22 cellular contexts compared by ENCODE assay signal in the genomic region with DNA sequence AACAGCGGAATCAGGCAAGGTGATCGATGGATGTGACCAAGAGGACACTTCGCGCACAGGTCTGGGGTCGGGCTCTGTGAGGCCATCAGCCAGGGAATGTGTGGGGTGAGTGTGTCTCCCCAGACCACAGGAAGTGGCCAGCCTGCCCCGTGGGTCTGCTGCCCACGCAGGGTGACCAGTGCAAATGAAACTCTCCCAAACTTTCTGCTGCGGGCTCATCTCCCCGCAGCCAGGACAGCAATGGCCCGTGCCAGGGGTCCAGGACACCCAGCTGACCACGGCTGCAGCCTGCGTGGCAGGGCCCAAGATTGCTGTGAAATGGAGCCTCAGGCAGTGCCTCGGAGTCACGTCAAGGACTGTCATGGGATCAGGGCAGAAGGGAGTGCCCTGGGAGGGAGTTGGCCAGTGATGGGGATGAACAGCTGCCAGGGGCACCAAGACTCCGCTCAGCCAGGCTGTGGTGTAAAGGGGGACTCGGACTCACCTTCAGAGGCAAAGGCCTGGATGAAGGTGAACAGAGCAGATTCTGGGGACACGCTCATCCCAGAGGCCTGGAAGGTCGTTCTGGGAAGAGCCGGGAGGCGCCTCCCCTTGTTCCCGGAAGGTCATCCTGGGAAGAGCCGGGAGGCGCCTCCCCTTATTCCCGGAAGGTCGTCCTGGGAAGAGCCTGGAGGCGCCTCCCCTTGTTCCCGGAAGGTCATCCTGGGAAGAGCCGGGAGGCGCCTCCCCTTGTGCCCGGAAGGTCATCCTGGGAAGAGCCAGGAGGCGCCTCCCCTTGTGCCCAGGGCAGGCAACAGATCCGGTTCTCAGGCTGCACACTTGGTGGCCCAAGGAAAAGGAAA.
DNase-seq lines count a peak whose midpoint lies in the region; ATAC-seq and TF ChIP-seq lines count a peak whose summit lies in the region.
"Had no signal": no experiment of that assay in that cellular context is flagged by ENCODE, and none has a peak within 500 bp of the region (broad histone marks: within the 10 kb centered on the region; RNA-seq: fewer than 3 reads in every experiment).

No MANE protein-coding gene starts in this region.

- H3K4me2 ChIP-seq in SK-N-SH, result no peak overlapping the region

- H3K27me3 ChIP-seq in SK-N-SH (ENCODE audit: insufficient read depth), result no peaks in the 10 kb centered on the region; the same call in 1 of the 2 replicates
- H3K27me3 ChIP-seq in RWPE2 (ENCODE audit: insufficient read depth, poor library complexity, severe bottlenecking), result no peaks in the 10 kb centered on the region
- H3K27me3 ChIP-seq in lung (ENCODE audit: control insufficient read depth, insufficient read depth), result no peaks in the 10 kb centered on the region
- H3K27me3 ChIP-seq in stomach, result no peaks in the 10 kb centered on the region
- H3K27me3 ChIP-seq: esophagus squamous epithelium had no signal

- H3K27me3 Mint-ChIP-seq in glutamatergic neuron (ENCODE audit: unreplicated experiment), result peaks cover 5% of the 10 kb centered on the region
- H3K27me3 Mint-ChIP-seq: activated CD8-positive, alpha-beta memory T cell treated with anti-CD3 and anti-CD28 coated beads, Interleukin-2, amount 10 ng/mL, durations not matched to agents 7 days and 5 days; central memory CD8-positive, alpha-beta T cell had no signal

- 24% methylated on average over 6 of the region's 32 CpGs for WGBS in SK-N-SH (ENCODE audit: low lambda C conversion rate)
- WGBS in lung, 2 donors, result 69 to 76% methylated on average over 32 of the region's 32 CpGs
- WGBS in stomach, 5 donors, result 73 to 82% (median 74%) methylated on average over 24 to 32 of the region's 32 CpGs

- CTCF ChIA-PET in SK-N-SH (lab: Yijun Ruan, JAX), result no interaction called here

- no peak overlapping the region for H3K9ac ChIP-seq in SK-N-SH
- H3K9ac ChIP-seq: GM23248 had no signal

- DNase-seq in SK-N-SH, result peak; percentile 9
- peak; percentile 38 for DNase-seq in RWPE2 (ENCODE audit: low spot score)
- no peak for DNase-seq in lung (ENCODE audit: low spot score)
- DNase-seq in stomach, result peak; percentile 8
- no peak for DNase-seq in substantia nigra (lab: John Stamatoyannopoulos, UW)
- DNase-seq in NCI-H446 treated with DMSO at 0.1 percent for 48 hours (lab: John Stamatoyannopoulos, UW), result no peak
- DNase-seq in glutamatergic neuron, result no peak
- DNase-seq: activated CD4-positive, alpha-beta T cell treated with anti-CD3 and anti-CD28 coated beads for 4 hours; activated CD8-positive, alpha-beta memory T cell treated with anti-CD3 and anti-CD28 coated beads, Interleukin-2, amount 10 ng/mL, durations not matched to agents 7 days and 5 days; activated gamma-delta T cell; Caco-2; esophagus squamous epithelium; GM23248; NCI-H1048; NCI-H2029; NCI-H510A; NK-92 treated with Interleukin-12 subunit alpha and Interleukin-12 subunit beta, amount 100 ng/mL, for 24 hours; SW 1271 had no signal

- H3K4me3 ChIP-seq in SK-N-SH (ENCODE audit: low read depth in 2 of 2, low read length in 1 of 2) (no peak overlapping the region), RWPE2 (ENCODE audit: severe bottlenecking) (no peak overlapping the region), lung (no peak overlapping the region), stomach (no peak overlapping the region)
- H3K4me3 ChIP-seq: GM23248, thoracic aorta had no signal

- no peaks in the 10 kb centered on the region for H3K9me3 ChIP-seq in SK-N-SH
- H3K9me3 ChIP-seq in RWPE2 (ENCODE audit: severe bottlenecking), result no peaks in the 10 kb centered on the region
- H3K9me3 ChIP-seq in lung (ENCODE audit: control insufficient read depth in 2 of 2, insufficient read depth in 1 of 2, low read length in 1 of 2), result peaks cover 0 to 2% of the 10 kb centered on the region in 2 donors
- peaks cover 6 to 13% (median 8%) of the 10 kb centered on the region in 4 donors for H3K9me3 ChIP-seq in stomach
- H3K9me3 ChIP-seq: Caco-2 had no signal

- no peak overlapping the region for H3K27ac ChIP-seq in SK-N-SH (ENCODE audit: low read depth in 2 of 2, low read length in 1 of 2)
- H3K27ac ChIP-seq in RWPE2 (ENCODE audit: poor library complexity, severe bottlenecking), result no peak overlapping the region
- peak overlapping the region; percentile 24 to 61 for H3K27ac ChIP-seq in lung (ENCODE audit: low read depth in 1 of 2, low read length in 1 of 2)
- peak overlapping the region in 2 of 5 donors; percentile 12 to 35 for H3K27ac ChIP-seq in stomach
- H3K27ac ChIP-seq in substantia nigra (ENCODE audit: low read depth, low read length, poor library complexity, severe bottlenecking), result no peak overlapping the region
- H3K27ac ChIP-seq: 22Rv1, GM23248, thoracic aorta had no signal

- H2AFZ ChIP-seq in SK-N-SH (ENCODE audit: low read depth), result no peak overlapping the region
- H2AFZ ChIP-seq: GM23248 had no signal

- no peak for TF ChIP-seq POLR2A in stomach (IDR thresholded peaks at IDR 0.05)

- H3K4me1 ChIP-seq in SK-N-SH (ENCODE audit: control insufficient read depth in 1 of 2, insufficient read depth in 2 of 2, low read depth in 1 of 2, low read length in 1 of 2), result no peaks in the 10 kb centered on the region
- H3K4me1 ChIP-seq in RWPE2 (ENCODE audit: insufficient read depth, poor library complexity, severe bottlenecking), result no peaks in the 10 kb centered on the region
- peaks cover 0 to 2% of the 10 kb centered on the region in 2 donors for H3K4me1 ChIP-seq in lung (ENCODE audit: control insufficient read depth in 2 of 2, insufficient read depth in 2 of 2, low read length in 2 of 2)
- H3K4me1 ChIP-seq in stomach, result no peaks in the 10 kb centered on the region
- H3K4me1 ChIP-seq: Caco-2, esophagus squamous epithelium had no signal

- H3K9me3 Mint-ChIP-seq in glutamatergic neuron (ENCODE audit: unreplicated experiment), result peaks cover 33% of the 10 kb centered on the region
- H3K9me3 Mint-ChIP-seq: central memory CD8-positive, alpha-beta T cell had no signal

- peaks cover 5% of the 10 kb centered on the region for H3K36me3 Mint-ChIP-seq in glutamatergic neuron (ENCODE audit: unreplicated experiment)

- H3K79me2 ChIP-seq in SK-N-SH (ENCODE audit: insufficient read depth), result no peaks in the 10 kb centered on the region

- intact Hi-C loops in stomach (cut with DNase I; ENCODE audit: low total_unique reads), result no loop called here

- H3F3A ChIP-seq in SK-N-SH (replicated peaks; ENCODE audit: insufficient read depth), result no peaks in the 10 kb centered on the region

- no peak for TF ChIP-seq RAD21 in SK-N-SH (IDR thresholded peaks at IDR 0.05; ENCODE audit: low read length)

- H3K36me3 ChIP-seq in SK-N-SH (replicated peaks in 1 of 2; ENCODE audit: control insufficient read depth in 1 of 2, insufficient read depth in 2 of 2, low read length in 1 of 2), result no peaks in the 10 kb centered on the region
- H3K36me3 ChIP-seq in RWPE2 (ENCODE audit: low read depth), result no peaks in the 10 kb centered on the region
- no peaks in the 10 kb centered on the region for H3K36me3 ChIP-seq in lung (ENCODE audit: control insufficient read depth in 2 of 2, insufficient read depth in 2 of 2, low read length in 2 of 2)
- no peaks in the 10 kb centered on the region for H3K36me3 ChIP-seq in stomach
- H3K36me3 ChIP-seq: esophagus squamous epithelium, thoracic aorta had no signal

- no peaks in the 10 kb centered on the region for H3K4me1 Mint-ChIP-seq in glutamatergic neuron (ENCODE audit: low read depth, unreplicated experiment)
- H3K4me1 Mint-ChIP-seq: activated CD8-positive, alpha-beta memory T cell treated with anti-CD3 and anti-CD28 coated beads, Interleukin-2, amount 10 ng/mL, durations not matched to agents 7 days and 5 days; central memory CD8-positive, alpha-beta T cell had no signal

- no peaks in the 10 kb centered on the region for H4K20me1 ChIP-seq in SK-N-SH (ENCODE audit: insufficient read depth)

- POLR2A ChIA-PET in SK-N-SH (lab: Yijun Ruan, JAX), result no interaction called here

- TF ChIP-seq CTCF in SK-N-SH (IDR thresholded peaks at IDR 0.05) (no peak), RWPE2 (IDR thresholded peaks at IDR 0.05; ENCODE audit: poor library complexity, severe bottlenecking) (no peak), lung (IDR thresholded peaks at IDR 0.05; ENCODE audit: control extremely low read depth, extremely low read depth) (no peak), stomach (IDR thresholded peaks at IDR 0.05) (no peak), glutamatergic neuron (IDR thresholded peaks at IDR 0.05; ENCODE audit: partially characterized antibody, unreplicated experiment) (no peak)

- no peak for ATAC-seq in SK-N-SH treated with all-trans-retinoic acid at 6 μM for 48 hours
- ATAC-seq in RWPE2 (ENCODE audit: low read depth), result no peak
- no peak for ATAC-seq in lung (ENCODE audit: insufficient read depth, low FRiP score)
- ATAC-seq: activated CD8-positive, alpha-beta memory T cell treated with anti-CD3 and anti-CD28 coated beads, Interleukin-2, amount 10 ng/mL, durations not matched to agents 7 days and 5 days had no signal

- no peak for TF ChIP-seq EP300 in SK-N-SH (IDR thresholded peaks at IDR 0.05; ENCODE audit: borderline replicate concordance in 1 of 2, low read depth in 1 of 2, low read length in 1 of 2)
- no peak for TF ChIP-seq EP300 in stomach (IDR thresholded peaks at IDR 0.05)

- no peak overlapping the region for H3K4me3 Mint-ChIP-seq in glutamatergic neuron (ENCODE audit: unreplicated experiment)
- H3K4me3 Mint-ChIP-seq: activated CD8-positive, alpha-beta memory T cell treated with anti-CD3 and anti-CD28 coated beads, Interleukin-2, amount 10 ng/mL, durations not matched to agents 7 days and 5 days; central memory CD8-positive, alpha-beta T cell had no signal

- no peak overlapping the region for H3K27ac Mint-ChIP-seq in glutamatergic neuron (ENCODE audit: unreplicated experiment)
- H3K27ac Mint-ChIP-seq: activated CD8-positive, alpha-beta memory T cell treated with anti-CD3 and anti-CD28 coated beads, Interleukin-2, amount 10 ng/mL, durations not matched to agents 7 days and 5 days had no signal

- H3K9me2 ChIP-seq in SK-N-SH, result no peaks in the 10 kb centered on the region

TF ChIP-seq in SK-N-SH, 30 proteins besides CTCF, POLR2A, EP300 and RAD21:
- TF ChIP-seq MEF2A (IDR thresholded peaks at IDR 0.05; ENCODE audit: borderline replicate concordance, low read depth), result no peak
- TF ChIP-seq GABPA (IDR thresholded peaks at IDR 0.05; ENCODE audit: low read depth), result no peak
- TF ChIP-seq ELF1 (IDR thresholded peaks at IDR 0.05), result no peak

TF ChIP-seq in SK-N-SH treated with all-trans-retinoic acid at 6 μM for 48 hours, 23 proteins besides CTCF, POLR2A, EP300 and RAD21 (continues in another document):
- TF ChIP-seq ZNF565 (CRISPR knock-in tag; conservative IDR thresholded peaks at IDR 0.05; ENCODE audit: low read depth) (no peak), BACH2 (CRISPR knock-in tag; IDR thresholded peaks at IDR 0.05; ENCODE audit: borderline replicate concordance) (no peak)

Comparison
In these comparisons a context has a peak if more than half of its experiments do, and no peak if none do; other contexts are left out.
1. DNase-seq: peak in SK-N-SH (single experiment), RWPE2 (single experiment) and stomach (single experiment); none in lung (single experiment), substantia nigra (0 of 49), NCI-H446 treated with DMSO at 0.1 percent for 48 hours (single experiment) and glutamatergic neuron (single experiment).
2. H3K27ac ChIP-seq: peak in lung (2 of 2); none in SK-N-SH (0 of 2), RWPE2 (single experiment) and substantia nigra (single experiment).